Comparison of ENCODE assay signal across 2 cellular contexts in genomic region chr5:138635268-138635667, GRCh38.
TF ChIP-seq lines count a peak whose summit lies in the region.

No MANE protein-coding gene starts in this region.

TF ChIP-seq in GM23338, 12 proteins besides CTCF, POLR2A, EP300 and RAD21:
- TF ChIP-seq STAT1 (IDR thresholded peaks at IDR 0.05; ENCODE audit: unreplicated experiment): no peak

TF ChIP-seq in H1, 55 proteins besides CTCF, POLR2A, EP300 and RAD21:
- TF ChIP-seq KDM4A (IDR thresholded peaks at IDR 0.05; ENCODE audit: low read depth, low read length, severe bottlenecking): no peak
- no peak for TF ChIP-seq SP2 (IDR thresholded peaks at IDR 0.05; ENCODE audit: low read length)
- TF ChIP-seq ATF2 (IDR thresholded peaks at IDR 0.05; ENCODE audit: low read length): no peak
- TF ChIP-seq RBBP5 (IDR thresholded peaks at IDR 0.05; ENCODE audit: borderline replicate concordance, low read depth, low read length): no peak
- no peak for TF ChIP-seq BCL11A (IDR thresholded peaks at IDR 0.05; ENCODE audit: low read depth in 2 of 2, low read length in 2 of 2)
- TF ChIP-seq POU5F1 (IDR thresholded peaks at IDR 0.05; ENCODE audit: low read depth, low read length): no peak
- no peak for TF ChIP-seq JUN (IDR thresholded peaks at IDR 0.05; ENCODE audit: low read depth, low read length)
- no peak for TF ChIP-seq HDAC2 (IDR thresholded peaks at IDR 0.05; ENCODE audit: borderline replicate concordance in 1 of 2, low read depth in 2 of 2, low read length in 2 of 2)
- TF ChIP-seq SAP30 (IDR thresholded peaks at IDR 0.05; ENCODE audit: insufficient read depth, insufficient replicate concordance, low read length): no peak
- TF ChIP-seq, protein P1, sequence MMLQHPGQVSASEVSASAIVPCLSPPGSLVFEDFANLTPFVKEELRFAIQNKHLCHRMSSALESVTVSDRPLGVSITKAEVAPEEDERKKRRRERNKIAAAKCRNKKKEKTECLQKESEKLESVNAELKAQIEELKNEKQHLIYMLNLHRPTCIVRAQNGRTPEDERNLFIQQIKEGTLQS (IDR thresholded peaks at IDR 0.05; ENCODE audit: insufficient read depth, low read depth, low read length): no peak
